ENCODE assay signal across 10 cellular contexts in genomic region chr1:8598783-8599182, GRCh38.
DNase-seq lines count a peak whose midpoint lies in the region; ATAC-seq and TF ChIP-seq lines count a peak whose summit lies in the region.
"Had no signal": no experiment of that assay in that cellular context is flagged by ENCODE, and none has a peak within 500 bp of the region (broad histone marks: within the 10 kb centered on the region; RNA-seq: fewer than 3 reads in every experiment).

No MANE protein-coding gene starts in this region.

- H3K27ac ChIP-seq in esophagus muscularis mucosa (replicated peaks in 1 of 4) (peak overlapping the region; percentile 59 to 75 (median 60)), mesodermal cell (ENCODE audit: low read depth, low read length, severe bottlenecking) (peak overlapping the region; percentile 78), substantia nigra (ENCODE audit: low read depth, low read length, poor library complexity, severe bottlenecking) (peak overlapping the region; percentile 62), suprapubic skin (no peak overlapping the region)

- H3K9me3 ChIP-seq in esophagus muscularis mucosa (no peaks in the 10 kb centered on the region), mesodermal cell (ENCODE audit: control insufficient read depth, low read length) (peaks cover 5% of the 10 kb centered on the region), suprapubic skin (no peaks in the 10 kb centered on the region)

- ATAC-seq in SK-N-SH treated with all-trans-retinoic acid at 6 μM for 48 hours, result peak; percentile 24
- ATAC-seq in HG03460 (IDR thresholded peaks at IDR 0.05; ENCODE audit: unreplicated experiment), result no peak

- H3K27me3 ChIP-seq in esophagus muscularis mucosa (no peaks in the 10 kb centered on the region), suprapubic skin (no peaks in the 10 kb centered on the region)

- CTCF ChIA-PET in GM10248 (lab: Yijun Ruan, JAX), result interaction anchor here (0.6 to 1.7 kb wide), 2 partner anchors 14 to 80 kb away, joined by 3 to 4 read pairs; no protein-coding TSS in a partner anchor

- TF ChIP-seq CTCF in esophagus muscularis mucosa (IDR thresholded peaks at IDR 0.05), result no peak
- TF ChIP-seq CTCF in suprapubic skin (IDR thresholded peaks at IDR 0.05), result no peak
- TF ChIP-seq CTCF in GM10248 (IDR thresholded peaks at IDR 0.05; ENCODE audit: control extremely low read depth, extremely low read depth, low read depth, missing control alignments), result no peak

- H3K4me3 ChIP-seq in esophagus muscularis mucosa (no peak overlapping the region), mesodermal cell (ENCODE audit: extremely low read depth, insufficient read depth, low read length, poor library complexity, severe bottlenecking) (no peak overlapping the region), suprapubic skin (no peak overlapping the region)

- H3K4me1 ChIP-seq in esophagus muscularis mucosa (peaks cover 37 to 56% (median 52%) of the 10 kb centered on the region in 4 donors), mesodermal cell (ENCODE audit: control insufficient read depth, insufficient read depth, low read length, poor library complexity, severe bottlenecking) (peaks cover 21% of the 10 kb centered on the region), suprapubic skin (no peaks in the 10 kb centered on the region)

- POLR2A ChIA-PET in GM10248 (lab: Yijun Ruan, JAX), result no interaction called here

- no peak for TF ChIP-seq POLR2A in esophagus muscularis mucosa (IDR thresholded peaks at IDR 0.05; ENCODE audit: low read depth)
- no peak for TF ChIP-seq POLR2A in suprapubic skin (IDR thresholded peaks at IDR 0.05)

- 55% methylated on average over 4 of the region's 4 CpGs for WGBS in esophagus muscularis mucosa
- WGBS in mesodermal cell (ENCODE audit: insufficient coverage in 2 of 2), 2 experiments, result 78 to 88% methylated on average over 1 to 4 of the region's 4 CpGs
- WGBS in suprapubic skin, result 85% methylated on average over 4 of the region's 4 CpGs

- intact Hi-C loops in esophagus muscularis mucosa (cut with DNase I), result no loop called here

- DNase-seq in esophagus muscularis mucosa (ENCODE audit: extremely low spot score) (no peak), substantia nigra (lab: John Stamatoyannopoulos, UW) (peak in 13 of 49 donors; percentile 5 to 28 (median 14)), suprapubic skin (ENCODE audit: low spot score in 2 of 2) (no peak), GM10248 (ENCODE audit: extremely low spot score) (no peak), SIG-M5 treated with dmso at 0.1 percent for 504 hours (lab: John Stamatoyannopoulos, UW; ENCODE audit: unreplicated experiment) (no peak)
- DNase-seq: DMS79 treated with DMSO at 0.1 percent for 48 hours; stimulated activated CD4-positive, alpha-beta T cell treated with anti-CD3 and anti-CD28 coated beads, Interleukin-4, amount 100 ng/mL, for 4 hours had no signal

- TF ChIP-seq EP300 in esophagus muscularis mucosa (IDR thresholded peaks at IDR 0.05) (no peak), suprapubic skin (IDR thresholded peaks at IDR 0.05) (no peak)

- H3K36me3 ChIP-seq in esophagus muscularis mucosa, result no peaks in the 10 kb centered on the region
- H3K36me3 ChIP-seq in mesodermal cell (ENCODE audit: control insufficient read depth, insufficient read depth, low read length), result peaks cover 52% of the 10 kb centered on the region
- H3K36me3 ChIP-seq in suprapubic skin, result no peaks in the 10 kb centered on the region

TF ChIP-seq in SK-N-SH treated with all-trans-retinoic acid at 6 μM for 48 hours, 23 proteins besides CTCF, POLR2A, EP300 and RAD21:
- TF ChIP-seq CSDC2 (CRISPR knock-in tag; IDR thresholded peaks at IDR 0.05) (no peak), ZFP3 (CRISPR knock-in tag; IDR thresholded peaks at IDR 0.05) (no peak), ARNTL (CRISPR knock-in tag; IDR thresholded peaks at IDR 0.05; ENCODE audit: borderline replicate concordance, low read depth) (no peak), OSR1 (CRISPR knock-in tag; IDR thresholded peaks at IDR 0.05) (no peak), ISL1 (CRISPR knock-in tag; IDR thresholded peaks at IDR 0.05) (no peak), ZC3H10 (CRISPR knock-in tag; IDR thresholded peaks at IDR 0.05) (no peak), SNAI2 (CRISPR knock-in tag; IDR thresholded peaks at IDR 0.05) (no peak), PPARA (CRISPR knock-in tag; IDR thresholded peaks at IDR 0.05; ENCODE audit: borderline replicate concordance) (no peak), CREB5 (CRISPR knock-in tag; IDR thresholded peaks at IDR 0.05; ENCODE audit: low read depth) (no peak), ZNF565 (CRISPR knock-in tag; conservative IDR thresholded peaks at IDR 0.05; ENCODE audit: low read depth) (no peak)
